In genomic region chr16:70380919-70381603, GRCh38 we compare ENCODE assay signal across 8 cellular contexts. TPM values are rescaled to one million over a fixed set of nuclear protein-coding genes. Genes with fewer than 3 reads are reported as not detected.
DNase-seq lines count a peak whose midpoint lies in the region; ATAC-seq, FAIRE-seq and TF ChIP-seq lines count a peak whose summit lies in the region.

No MANE protein-coding gene starts in this region.

- H3K23ac ChIP-seq in H9 (ENCODE audit: insufficient read length, low read depth, low read length) = no peak overlapping the region

- H2BK120ac ChIP-seq in H9 (ENCODE audit: low read depth, low read length, poor library complexity, severe bottlenecking) = no peak overlapping the region

- H4K8ac ChIP-seq in H9 (replicated peaks; ENCODE audit: insufficient read length, low read depth, low read length) = no peak overlapping the region

- peak overlapping the region; percentile 70 for H3K9ac ChIP-seq in H9 (ENCODE audit: extremely low read depth, insufficient read length, low read length)
- H3K9ac ChIP-seq in MM.1S (ENCODE audit: low read length) = peak overlapping the region; percentile 96

- H2AFZ ChIP-seq in H9 (ENCODE audit: low read length) = no peak overlapping the region
- peak overlapping the region; percentile 89 for H2AFZ ChIP-seq in MM.1S (ENCODE audit: low read length)

- H3K23me2 ChIP-seq in H9 (ENCODE audit: insufficient read length, low read depth, low read length, poor library complexity, severe bottlenecking) = peaks cover 6% of the 10 kb centered on the region

- H3K9me3 ChIP-seq in H9 (ENCODE audit: control insufficient read depth, low read depth, low read length) (no peaks in the 10 kb centered on the region), MM.1S (replicated peaks; ENCODE audit: insufficient read depth, low read length) (no peaks in the 10 kb centered on the region), gastroesophageal sphincter (no peaks in the 10 kb centered on the region), neutrophil (no peaks in the 10 kb centered on the region)

- peaks cover 14 to 57% (median 36%) of the 10 kb centered on the region in 3 experiments; a peak in 6 of 7 replicates for H3K36me3 Mint-ChIP-seq in H9 (ENCODE audit: insufficient read depth in 1 of 3, low read depth in 3 of 3)

- no peak for TF ChIP-seq EP300 in gastroesophageal sphincter (IDR thresholded peaks at IDR 0.05)

- no peak overlapping the region for H2BK12ac ChIP-seq in H9 (ENCODE audit: insufficient read length, low read depth, low read length)

- no peaks in the 10 kb centered on the region for H3K27me3 ChIP-seq in H9 (ENCODE audit: insufficient read depth, low read length)
- H3K27me3 ChIP-seq in MM.1S (replicated peaks; ENCODE audit: insufficient read depth, low read length) = no peaks in the 10 kb centered on the region
- H3K27me3 ChIP-seq in gastroesophageal sphincter = no peaks in the 10 kb centered on the region
- no peaks in the 10 kb centered on the region for H3K27me3 ChIP-seq in neutrophil

- no peaks in the 10 kb centered on the region for H4K20me1 ChIP-seq in H9 (ENCODE audit: control insufficient read depth, insufficient read depth, insufficient read length)
- H4K20me1 ChIP-seq in MM.1S (ENCODE audit: insufficient read depth, low read length) = no peaks in the 10 kb centered on the region

- H3K27ac Mint-ChIP-seq in H9 = peak overlapping the region; percentile 98 to 99 (median 98); a peak in 6 of 7 replicates

- TF ChIP-seq POLR2A in gastroesophageal sphincter (IDR thresholded peaks at IDR 0.05) = peak in 1 of 2 donors; percentile 28

- H3K4me1 ChIP-seq in H9 (ENCODE audit: insufficient read depth, low read length) (no peaks in the 10 kb centered on the region; the same call in 1 of the 2 replicates), MM.1S (ENCODE audit: low read length) (no peaks in the 10 kb centered on the region), gastroesophageal sphincter (peaks cover 0 to 23% (median 10%) of the 10 kb centered on the region in 3 donors), neutrophil (ENCODE audit: control insufficient read depth in 1 of 2, insufficient read depth in 1 of 2, low read depth in 1 of 2, low read length in 1 of 2) (peaks cover 29 to 30% of the 10 kb centered on the region in 2 experiments)

- no peaks in the 10 kb centered on the region; a peak in 1 of 5 replicates for H3K9me3 Mint-ChIP-seq in H9

- H3K4ac ChIP-seq in H9 (ENCODE audit: low read depth, low read length) = no peak overlapping the region

- no peak overlapping the region for H4K91ac ChIP-seq in H9 (ENCODE audit: insufficient read length, low read depth, low read length)

- TF ChIP-seq CTCF in H9 (conservative IDR thresholded peaks at IDR 0.05) (peak; percentile 46; the same call in 2 of the 3 replicates), MM.1S (IDR thresholded peaks at IDR 0.05; ENCODE audit: low read length) (peak; percentile 26), gastroesophageal sphincter (IDR thresholded peaks at IDR 0.05) (peak in 1 of 4 experiments; percentile 57), neutrophil (IDR thresholded peaks at IDR 0.05) (peak; percentile 2)

- H4K5ac ChIP-seq in H9 (ENCODE audit: insufficient read length, low read depth, low read length) = no peak overlapping the region

- H3K36me3 ChIP-seq in MM.1S (replicated peaks; ENCODE audit: insufficient read depth, low read length) = no peaks in the 10 kb centered on the region
- peaks cover 0 to 27% of the 10 kb centered on the region in 2 donors for H3K36me3 ChIP-seq in gastroesophageal sphincter
- H3K36me3 ChIP-seq in neutrophil = peaks cover 49% of the 10 kb centered on the region

- H2BK5ac ChIP-seq in H9 (ENCODE audit: insufficient read length, low read length) = no peak overlapping the region

- FAIRE-seq in G401.6 (lab: Jason Lieb, UNC) = peak; percentile 99

- no peaks in the 10 kb centered on the region for H3K79me1 ChIP-seq in H9 (ENCODE audit: insufficient read depth, low read depth, low read length, poor library complexity, severe bottlenecking)

- no peak overlapping the region for H3K56ac ChIP-seq in H9 (ENCODE audit: insufficient read length, low read depth, low read length)

- peak overlapping the region; percentile 99 for H3K4me3 ChIP-seq in MM.1S (ENCODE audit: low read length)
- H3K4me3 ChIP-seq in gastroesophageal sphincter = peak overlapping the region; percentile 38 to 79
- H3K4me3 ChIP-seq in neutrophil (ENCODE audit: low read depth in 1 of 2, low read length in 1 of 2) = peak overlapping the region; percentile 68 to 77

- H2BK20ac ChIP-seq in H9 (ENCODE audit: low read depth, low read length, poor library complexity, severe bottlenecking) = no peak overlapping the region

- WGBS in H9 (ENCODE audit: extremely low coverage, insufficient read length, low lambda C conversion rate) = no CpG with 5 or more reads among the region's 52 CpGs
- 0% methylated on average over 12 of the region's 52 CpGs; no CpG with 5 or more reads in 1 of the 2 donors for WGBS in gastroesophageal sphincter (ENCODE audit: low coverage in 1 of 2), 2 donors

- H3K27me3 Mint-ChIP-seq in H9 (ENCODE audit: low read depth) = no peaks in the 10 kb centered on the region; the same call in 1 of the 2 replicates

- no peak overlapping the region for H3T11ph ChIP-seq in H9 (ENCODE audit: low read length)

- no peak overlapping the region for H2BK15ac ChIP-seq in H9 (ENCODE audit: low read depth, low read length)

- peak overlapping the region; percentile 93 to 98 for H3K4me3 Mint-ChIP-seq in H9

- peaks cover 21% of the 10 kb centered on the region for H3F3A ChIP-seq in MM.1S (ENCODE audit: insufficient read depth, low read length)

- ATAC-seq in gastroesophageal sphincter = peak; percentile 98

- DNase-seq in H9 (peak; percentile 99), MM.1S (peak; percentile 99), SIG-M5 (lab: John Stamatoyannopoulos, UW) (peak; percentile 87), superior temporal gyrus (ENCODE audit: extremely low spot score) (peak; percentile 99)
- peak; percentile 97 for DNase-seq in activated naive CD4-positive, alpha-beta T cell treated with Interleukin-2 at 50 U/mL for 16 hours

- peak overlapping the region; percentile 67; the same call in 1 of the 2 replicates for H3K14ac ChIP-seq in H9 (ENCODE audit: insufficient read depth, low read length)

- H3K27ac ChIP-seq in H9 (ENCODE audit: insufficient read length, low read depth, low read length) (no peak overlapping the region), MM.1S (ENCODE audit: low read length) (peak overlapping the region; percentile 94), gastroesophageal sphincter (peak overlapping the region; percentile 25 to 92 (median 88)), neutrophil (peak overlapping the region; percentile 75)

- peak overlapping the region; percentile 37 for H3K18ac ChIP-seq in H9 (ENCODE audit: insufficient read length, low read depth, low read length)

- no peak overlapping the region for H2AK5ac ChIP-seq in H9 (ENCODE audit: insufficient read length, low read length)

- H3K79me2 ChIP-seq in H9 (ENCODE audit: insufficient read depth, low read length) (no peaks in the 10 kb centered on the region), MM.1S (ENCODE audit: low read length) (peaks cover 31% of the 10 kb centered on the region)

- H3K4me2 ChIP-seq in H9 (ENCODE audit: insufficient read depth, insufficient read length, low read length) (peak overlapping the region; percentile 72), MM.1S (ENCODE audit: low read depth, low read length) (peak overlapping the region; percentile 97)

- H3K4me1 Mint-ChIP-seq in H9 = peaks cover 0 to 15% of the 10 kb centered on the region in 2 experiments; a peak in 2 of 4 replicates

- no peaks in the 10 kb centered on the region for H3K9me2 ChIP-seq in MM.1S (replicated peaks; ENCODE audit: insufficient read depth, low read length)

RNA-seq across cellular contexts. Expression of gene DDX19A, which starts 34.4 kb away (rescaled TPM):
- total RNA-seq in H9 (2021) = 57.1 and 59.4 TPM in 2 replicates
- 10 to 100 TPM; 44.4 to 63.3 (median 50.7) TPM for total RNA-seq in gastroesophageal sphincter

RNA-seq across cellular contexts. Expression of gene ST3GAL2, which starts 57.8 kb away (rescaled TPM):
- 45.9 and 49.0 TPM in 2 replicates for total RNA-seq in H9 (2021)
- 10 to 100 TPM; 17.6 to 35.6 (median 24.8) TPM for total RNA-seq in gastroesophageal sphincter
